Comparison of ENCODE assay signal across 27 cellular contexts in genomic region chr22:20400606-20401375, GRCh38.
"Had no signal": no experiment of that assay in that cellular context is flagged by ENCODE, and none has a peak within 500 bp of the region (broad histone marks: within the 10 kb centered on the region; RNA-seq: fewer than 3 reads in every experiment).

No MANE protein-coding gene starts in this region.

- H3K9ac ChIP-seq: KMS-11 had no signal

- H3K27ac Mint-ChIP-seq: activated CD4-positive, alpha-beta memory T cell treated with anti-CD3 and anti-CD28 coated beads for 36 hours; activated CD4-positive, alpha-beta T cell treated with anti-CD3 and anti-CD28 coated beads, Interleukin-2, amount 10 ng/mL, durations not matched to agents 7 days and 5 days; activated naive CD4-positive, alpha-beta T cell treated with anti-CD3 and anti-CD28 coated beads, Interleukin-2, amount 10 ng/mL, durations not matched to agents 7 days and 5 days; activated naive CD8-positive, alpha-beta T cell treated with anti-CD3 and anti-CD28 coated beads for 36 hours; T-cell had no signal

- H3K4me2 ChIP-seq: KMS-11 had no signal

- H3K36me3 ChIP-seq: cardiac muscle cell had no signal

- H3K27me3 ChIP-seq: brain microvascular endothelial cell, cardiac muscle cell had no signal

- ATAC-seq: activated T-helper 17 cell treated with anti-CD3 and anti-CD28 coated beads, Interleukin-2, amount 50 U/mL, for 72 hours; Panc1; Right ventricle myocardium inferior; T-cell had no signal

- H3K4me3 Mint-ChIP-seq: activated CD4-positive, alpha-beta memory T cell treated with anti-CD3 and anti-CD28 coated beads for 36 hours; activated CD4-positive, alpha-beta T cell treated with anti-CD3 and anti-CD28 coated beads, Interleukin-2, amount 10 ng/mL, durations not matched to agents 7 days and 5 days; activated naive CD4-positive, alpha-beta T cell treated with anti-CD3 and anti-CD28 coated beads, Interleukin-2, amount 10 ng/mL, durations not matched to agents 7 days and 5 days; activated naive CD8-positive, alpha-beta T cell treated with anti-CD3 and anti-CD28 coated beads for 36 hours; activated T-helper 17 cell treated with anti-CD3 and anti-CD28 coated beads, Interleukin-2, amount 50 U/mL, for 72 hours; T-cell had no signal

- DNase-seq: activated CD4-positive, alpha-beta memory T cell treated with anti-CD3 and anti-CD28 coated beads for 36 hours; activated CD4-positive, alpha-beta T cell treated with anti-CD3 and anti-CD28 coated beads, Interleukin-2, amount 10 ng/mL, durations not matched to agents 7 days and 5 days; activated CD4-positive, CD25-positive, alpha-beta regulatory T cell; activated CD8-positive, alpha-beta memory T cell treated with anti-CD3 and anti-CD28 coated beads for 24 hours; activated gamma-delta T cell treated with Interleukin-2 at 50 U/mL for 16 hours; activated naive CD4-positive, alpha-beta T cell treated with anti-CD3 and anti-CD28 coated beads, Interleukin-2, amount 10 ng/mL, durations not matched to agents 7 days and 5 days; activated naive CD8-positive, alpha-beta T cell treated with anti-CD3 and anti-CD28 coated beads for 36 hours; activated T-cell treated with anti-CD3 and anti-CD28 coated beads, Interleukin-2, amount 50 U/mL, for 48 hours; brain microvascular endothelial cell; NCI-H1092 treated with DMSO at 0.1 percent for 48 hours; NCI-H1417 treated with DMSO at 0.1 percent for 48 hours; NCI-H1694; NCI-H2029; NCI-H2107; NCI-H345; NCI-H510A; NK-92 treated with Interleukin-12 subunit alpha and Interleukin-12 subunit beta, amount 100 ng/mL, for 24 hours; OCI-M1; RPMI8226; T-cell had no signal

- H3K27me3 Mint-ChIP-seq: activated CD4-positive, alpha-beta memory T cell treated with anti-CD3 and anti-CD28 coated beads for 36 hours; activated CD4-positive, alpha-beta T cell treated with anti-CD3 and anti-CD28 coated beads, Interleukin-2, amount 10 ng/mL, durations not matched to agents 7 days and 5 days; activated naive CD4-positive, alpha-beta T cell treated with anti-CD3 and anti-CD28 coated beads, Interleukin-2, amount 10 ng/mL, durations not matched to agents 7 days and 5 days; activated naive CD8-positive, alpha-beta T cell treated with anti-CD3 and anti-CD28 coated beads for 36 hours; activated T-helper 17 cell treated with anti-CD3 and anti-CD28 coated beads, Interleukin-2, amount 50 U/mL, for 72 hours; T-cell had no signal

- H3K4me3 ChIP-seq: cardiac muscle cell, SK-N-MC had no signal

- H3K9me3 Mint-ChIP-seq: activated CD4-positive, alpha-beta memory T cell treated with anti-CD3 and anti-CD28 coated beads for 36 hours; activated CD4-positive, alpha-beta T cell treated with anti-CD3 and anti-CD28 coated beads, Interleukin-2, amount 10 ng/mL, durations not matched to agents 7 days and 5 days; activated naive CD4-positive, alpha-beta T cell treated with anti-CD3 and anti-CD28 coated beads, Interleukin-2, amount 10 ng/mL, durations not matched to agents 7 days and 5 days; activated naive CD8-positive, alpha-beta T cell treated with anti-CD3 and anti-CD28 coated beads for 36 hours; activated T-helper 17 cell treated with anti-CD3 and anti-CD28 coated beads, Interleukin-2, amount 50 U/mL, for 72 hours; T-cell had no signal

- H3K27ac ChIP-seq: brain microvascular endothelial cell, cardiac muscle cell, KMS-11, SK-N-MC, VCaP had no signal
